ENCODE assay signal across 8 cellular contexts in the genomic region with DNA sequence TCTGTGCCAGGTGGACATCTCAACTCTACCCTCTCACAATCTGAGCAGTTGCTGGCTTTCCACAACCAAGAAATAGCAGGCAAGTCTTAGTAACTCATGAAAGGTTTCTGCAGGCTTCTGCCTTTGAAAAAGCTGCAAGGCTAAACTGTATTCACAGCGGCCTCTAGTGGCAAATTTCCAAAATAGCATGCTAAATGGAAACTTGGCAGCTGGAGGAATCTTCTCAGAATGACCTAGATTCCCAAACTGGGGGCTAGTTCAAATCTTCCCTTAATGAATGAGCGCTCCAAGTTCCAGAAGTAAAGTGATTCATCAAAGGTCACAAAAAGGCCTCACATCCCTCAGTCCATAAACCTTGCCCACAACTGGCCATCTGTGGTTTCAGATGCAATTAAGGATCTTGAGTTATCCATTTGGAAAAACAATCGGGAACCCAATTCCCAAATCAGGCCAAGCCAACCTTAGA. TPM values are rescaled to one million over a fixed set of nuclear protein-coding genes. Genes with fewer than 3 reads are reported as not detected.
A peak's percentile ranks its signal among the peaks of the same experiment; 100 is the strongest.
DNase-seq lines count a peak whose midpoint lies in the region; ATAC-seq and TF ChIP-seq lines count a peak whose summit lies in the region.

No MANE protein-coding gene starts in this region.

- TF ChIP-seq CTCF in DND-41 (IDR thresholded peaks at IDR 0.05; ENCODE audit: borderline replicate concordance, extremely low read depth, low read length, poor library complexity, severe bottlenecking) (peak; percentile 88), OCI-LY1 (IDR thresholded peaks at IDR 0.05; ENCODE audit: low read length) (peak; percentile 83), body of pancreas (IDR thresholded peaks at IDR 0.05) (peak; percentile 31 to 88 (median 77)), spleen (IDR thresholded peaks at IDR 0.05 in 8 of 11, conservative IDR thresholded peaks at IDR 0.05 in 3 of 11) (peak; percentile 48 to 92 (median 78))

- H3K27me3 ChIP-seq in DND-41 (ENCODE audit: insufficient read depth, low read length, poor library complexity) (no peaks in the 10 kb centered on the region), OCI-LY1 (ENCODE audit: insufficient read depth, low read length) (no peaks in the 10 kb centered on the region), body of pancreas (no peaks in the 10 kb centered on the region), spleen (replicated peaks in 1 of 7) (no peaks in the 10 kb centered on the region)

- peaks cover 50% of the 10 kb centered on the region for H3K36me3 ChIP-seq in DND-41 (ENCODE audit: insufficient read depth, low read length)
- peaks cover 59% of the 10 kb centered on the region for H3K36me3 ChIP-seq in OCI-LY1 (ENCODE audit: insufficient read depth, low read length)
- H3K36me3 ChIP-seq in body of pancreas (replicated peaks in 1 of 2; ENCODE audit: insufficient read depth in 1 of 2, low read depth in 2 of 2), result peaks cover 0 to 5% of the 10 kb centered on the region in 2 donors
- H3K36me3 ChIP-seq in spleen, result peaks cover 4 to 43% (median 22%) of the 10 kb centered on the region in 6 donors

- intact Hi-C loops in body of pancreas (cut with DNase I) (loop anchor here (5.0 kb wide), 1 partner anchor 84 kb away; no protein-coding TSS in a partner anchor), spleen (cut with DNase I; ENCODE audit: low total_unique reads) (loop anchor here (2.0 kb wide), 1 partner anchor 84 kb away; no protein-coding TSS in a partner anchor)

- H3K79me2 ChIP-seq in DND-41 (ENCODE audit: insufficient read depth, low read length), result peaks cover 1% of the 10 kb centered on the region; the same call in 1 of the 2 replicates
- H3K79me2 ChIP-seq in OCI-LY1 (ENCODE audit: insufficient read depth, low read length), result no peaks in the 10 kb centered on the region

- H3K4me2 ChIP-seq in DND-41 (ENCODE audit: insufficient read depth, low read length) (no peak overlapping the region), OCI-LY1 (ENCODE audit: low read length) (no peak overlapping the region)

- no peak overlapping the region for H2AFZ ChIP-seq in DND-41 (ENCODE audit: low read depth, low read length)
- no peak overlapping the region for H2AFZ ChIP-seq in OCI-LY1 (ENCODE audit: low read length)

- no peaks in the 10 kb centered on the region for H3K4me1 ChIP-seq in DND-41 (ENCODE audit: insufficient read depth, low read length)
- no peaks in the 10 kb centered on the region for H3K4me1 ChIP-seq in OCI-LY1 (ENCODE audit: insufficient read depth, low read length, severe bottlenecking)
- peaks cover 17% of the 10 kb centered on the region for H3K4me1 ChIP-seq in body of pancreas
- peaks cover 0 to 61% (median 28%) of the 10 kb centered on the region in 6 donors for H3K4me1 ChIP-seq in spleen

- H3K9me2 ChIP-seq in OCI-LY1 (ENCODE audit: low read depth, low read length), result no peaks in the 10 kb centered on the region

- DNase-seq in DND-41, result peak; percentile 69
- peak; percentile 62 for DNase-seq in HT1080 (ENCODE audit: low read depth)
- DNase-seq in body of pancreas, result peak; percentile 59 to 71 (median 64)
- DNase-seq in iPS-NIHi11 (ENCODE audit: low spot score), result peak; percentile 67
- no peak for DNase-seq in spleen
- DNase-seq in DMS153 treated with DMSO at 0.1 percent for 48 hours (lab: John Stamatoyannopoulos, UW; ENCODE audit: unreplicated experiment), result no peak

- no peak for TF ChIP-seq POLR2A in body of pancreas (IDR thresholded peaks at IDR 0.05)
- no peak for TF ChIP-seq POLR2A in spleen (IDR thresholded peaks at IDR 0.05)

- no peak overlapping the region for H3K4me3 ChIP-seq in DND-41 (ENCODE audit: low read depth in 1 of 2, low read length in 2 of 2)
- no peak overlapping the region for H3K4me3 ChIP-seq in OCI-LY1 (ENCODE audit: low read depth, low read length, poor library complexity, severe bottlenecking)
- no peak overlapping the region for H3K4me3 ChIP-seq in body of pancreas
- H3K4me3 ChIP-seq in spleen, result no peak overlapping the region

- WGBS in body of pancreas, 2 donors, result 33 to 42% methylated on average over 3 of the region's 3 CpGs
- WGBS in spleen, 5 donors, result 35 to 52% (median 47%) methylated on average over 3 of the region's 3 CpGs

- no peaks in the 10 kb centered on the region; the same call in 1 of the 2 replicates for H4K20me1 ChIP-seq in DND-41 (ENCODE audit: insufficient read depth, low read length)
- no peaks in the 10 kb centered on the region for H4K20me1 ChIP-seq in OCI-LY1 (ENCODE audit: insufficient read depth, low read length)

- H3K27ac ChIP-seq in DND-41 (ENCODE audit: low read length) (no peak overlapping the region), OCI-LY1 (ENCODE audit: low read depth, low read length, poor library complexity, severe bottlenecking) (no peak overlapping the region), body of pancreas (no peak overlapping the region), spleen (peak overlapping the region in 6 of 8 donors; percentile 18 to 82 (median 54))

- H3K9ac ChIP-seq in DND-41 (ENCODE audit: low read depth, low read length) (no peak overlapping the region), OCI-LY1 (ENCODE audit: low read length) (no peak overlapping the region)

- ATAC-seq in DND-41 (ENCODE audit: insufficient read depth, low read depth) (peak; percentile 71), body of pancreas (peak; percentile 49), HG03135 (IDR thresholded peaks at IDR 0.05; ENCODE audit: unreplicated experiment) (no peak)

- no peaks in the 10 kb centered on the region for H3F3A ChIP-seq in OCI-LY1 (ENCODE audit: insufficient read depth, low read length)

- H3K9me3 ChIP-seq in DND-41 (ENCODE audit: insufficient read depth, low read length, severe bottlenecking) (no peaks in the 10 kb centered on the region), OCI-LY1 (ENCODE audit: low read length) (peaks cover 3% of the 10 kb centered on the region), body of pancreas (no peaks in the 10 kb centered on the region), spleen (peaks cover 0 to 18% (median 11%) of the 10 kb centered on the region in 8 donors)

RNA-seq across cellular contexts. Expression of a gene that starts 11.9 kb away (rescaled TPM):
- total RNA-seq in HT1080 (2014; rRNA removed; shearing (Covaris generic)), result 1.3 and 1.5 TPM in 2 replicates
- polyA plus RNA-seq in HT1080 (2015; cell fraction: cytosol; rRNA removed), result 0.96 and 1.4 TPM in 2 replicates
- polyA plus RNA-seq in HT1080 (2015; cell fraction: nucleus; rRNA removed), result 1.6 and 1.9 TPM in 2 replicates
- total RNA-seq in body of pancreas, result under 1 TPM in 1 of 2 donors, not detected in 1; 0.78 TPM
- total RNA-seq in spleen, result 10 to 100 TPM; 18.1 to 33.4 (median 23.4) TPM
- polyA plus RNA-seq in spleen, result 10 to 100 TPM in 2 of 3 donors, 1 to 10 TPM in 1; 9.5 to 15.6 (median 11.9) TPM

RNA-seq across cellular contexts. Expression of a gene that starts 23.4 kb away (rescaled TPM):
- 49.7 and 60.3 TPM in 2 replicates for total RNA-seq in HT1080 (2014; rRNA removed; shearing (Covaris generic))
- polyA plus RNA-seq in HT1080 (2015; cell fraction: cytosol; rRNA removed), result 61.3 and 65.4 TPM in 2 replicates
- 26.9 and 27.5 TPM in 2 replicates for polyA plus RNA-seq in HT1080 (2015; cell fraction: nucleus; rRNA removed)
- total RNA-seq in body of pancreas (1 to 10 TPM; 5.9 to 6.5 TPM), spleen (10 to 100 TPM in 6 of 7 donors, 1 to 10 TPM in 1; 8.7 to 16.4 (median 13.3) TPM)
- polyA plus RNA-seq in spleen, result 10 to 100 TPM; 10.2 to 26.4 (median 17.0) TPM

RNA-seq across cellular contexts. Expression of a gene that starts 34.6 kb away (rescaled TPM):
- total RNA-seq in HT1080 (2014; rRNA removed; shearing (Covaris generic)), result 49.3 and 59.0 TPM in 2 replicates
- 38.0 and 40.9 TPM in 2 replicates for polyA plus RNA-seq in HT1080 (2015; cell fraction: cytosol; rRNA removed)
- polyA plus RNA-seq in HT1080 (2015; cell fraction: nucleus; rRNA removed), result 39.7 and 46.4 TPM in 2 replicates
- total RNA-seq in body of pancreas (10 to 100 TPM; 16.5 to 25.7 TPM), spleen (10 to 100 TPM; 31.5 to 49.8 (median 37.9) TPM)
- polyA plus RNA-seq in spleen, result 10 to 100 TPM in 1 of 3 donors, 1 to 10 TPM in 2; 5.7 to 13.9 (median 6.6) TPM

Comparison
In these comparisons a context has a peak if more than half of its experiments do, and no peak if none do; other contexts are left out.
1. DNase-seq: peak in DND-41 (single experiment), HT1080 (single experiment), body of pancreas (4 of 4) and iPS-NIHi11 (single experiment); none in spleen (single experiment) and DMS153 treated with DMSO at 0.1 percent for 48 hours (single experiment).
2. H3K27ac ChIP-seq: peak in spleen (6 of 8); none in DND-41 (single experiment), OCI-LY1 (single experiment) and body of pancreas (0 of 4).
3. Peak in every context shown above with its lines, with median percentiles within 50 percentile points of each other: CTCF ChIP-seq.